In the genomic region with DNA sequence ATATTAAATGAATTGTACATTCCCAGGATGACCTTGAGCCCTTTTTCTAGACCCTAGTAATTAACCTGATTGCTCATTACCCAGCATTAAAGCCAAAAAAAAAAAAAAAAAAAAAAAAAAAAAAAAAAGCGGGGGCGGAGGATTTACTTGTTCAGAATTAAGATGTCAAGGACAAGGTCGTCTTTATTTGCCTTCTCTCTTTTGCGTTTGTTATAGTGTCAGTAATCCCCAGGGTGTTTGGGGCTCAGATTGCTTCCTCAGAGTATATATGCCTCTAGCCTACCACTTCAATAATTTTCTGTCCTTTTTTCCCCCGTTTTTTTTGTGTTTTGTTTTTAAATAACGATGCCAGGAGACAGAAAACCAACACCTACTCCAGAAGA, we compare ENCODE assay signal across 7 cellular contexts.
DNase-seq lines count a peak whose midpoint lies in the region; ATAC-seq and TF ChIP-seq lines count a peak whose summit lies in the region.

No MANE protein-coding gene starts in this region.

- H4K20me1 ChIP-seq in Loucy (ENCODE audit: insufficient read depth, low read length, poor library complexity, severe bottlenecking) = peaks cover 81% of the 10 kb centered on the region

- H2AFZ ChIP-seq in Loucy (ENCODE audit: low read length) = no peak overlapping the region

- TF ChIP-seq EP300 in esophagus muscularis mucosa (IDR thresholded peaks at IDR 0.05) = no peak
- TF ChIP-seq EP300 in upper lobe of left lung (IDR thresholded peaks at IDR 0.05) = no peak

- H3K4me2 ChIP-seq in Loucy (ENCODE audit: low read depth, low read length, poor library complexity, severe bottlenecking) = peak overlapping the region; percentile 65

- H3K4me1 ChIP-seq in Loucy (ENCODE audit: insufficient read depth, low read length, poor library complexity, severe bottlenecking) = peaks cover 43% of the 10 kb centered on the region
- H3K4me1 ChIP-seq in esophagus muscularis mucosa = peaks cover 64 to 95% (median 88%) of the 10 kb centered on the region in 4 donors
- peaks cover 43 to 68% (median 52%) of the 10 kb centered on the region in 4 donors for H3K4me1 ChIP-seq in upper lobe of left lung

- H3K9ac ChIP-seq in Loucy (ENCODE audit: low read depth, low read length, poor library complexity, severe bottlenecking) = peak overlapping the region; percentile 8

- H3K9me2 ChIP-seq in Loucy (replicated peaks; ENCODE audit: low read depth, low read length) = no peaks in the 10 kb centered on the region

- H3K36me3 ChIP-seq in Loucy (ENCODE audit: insufficient read depth, low read length) (peaks cover 4% of the 10 kb centered on the region; the same call in 1 of the 2 replicates), esophagus muscularis mucosa (no peaks in the 10 kb centered on the region), upper lobe of left lung (no peaks in the 10 kb centered on the region)

- 9% methylated on average over 6 of the region's 6 CpGs for WGBS in esophagus muscularis mucosa
- whole genome bisulfite sequencing in upper lobe of left lung, 2 donors = 25 to 26% methylated on average over 6 of the region's 6 CpGs

- ATAC-seq in GM18519 (IDR thresholded peaks at IDR 0.05; ENCODE audit: low FRiP score, unreplicated experiment) = peak; percentile 21
- peak; percentile 30 for ATAC-seq in GM21717 (IDR thresholded peaks at IDR 0.05; ENCODE audit: unreplicated experiment)
- ATAC-seq in upper lobe of left lung (ENCODE audit: low FRiP score in 2 of 2) = peak in 1 of 2 donors; percentile 27

- H3K27ac ChIP-seq in esophagus muscularis mucosa (replicated peaks in 1 of 4) (peak overlapping the region; percentile 55 to 73 (median 64)), upper lobe of left lung (peak overlapping the region in 3 of 4 donors; percentile 32 to 74 (median 54))

- peaks cover 90% of the 10 kb centered on the region for H3K79me2 ChIP-seq in Loucy (ENCODE audit: insufficient read depth, low read length)

- TF ChIP-seq POLR2A in esophagus muscularis mucosa (IDR thresholded peaks at IDR 0.05; ENCODE audit: low read depth) (no peak), upper lobe of left lung (IDR thresholded peaks at IDR 0.05) (no peak)

- in situ Hi-C loops in KBM-7 (cut with MboI; ENCODE audit: low pct_unique_long_range_greater_than_20kb, low sequenced_read_pairs) = no loop called here

- H3K9me3 ChIP-seq in Loucy (ENCODE audit: insufficient read depth, low read depth, low read length) = no peaks in the 10 kb centered on the region
- no peaks in the 10 kb centered on the region for H3K9me3 ChIP-seq in esophagus muscularis mucosa
- H3K9me3 ChIP-seq in upper lobe of left lung = no peaks in the 10 kb centered on the region

- 0 out of 2 replicates have a peak, but pooled peaks cover 3% of the 10 kb centered on the region for H3F3A ChIP-seq in Loucy (ENCODE audit: low read depth)

- DNase-seq in esophagus muscularis mucosa (ENCODE audit: extremely low spot score) (no peak), upper lobe of left lung (no peak), GM10266 (ENCODE audit: extremely low spot score) (no peak), KBM-7 (no peak)

- intact Hi-C loops in esophagus muscularis mucosa (cut with DNase I) = no loop called here

- H3K27me3 ChIP-seq in Loucy (ENCODE audit: insufficient read depth, low read length, poor library complexity, severe bottlenecking) = no peaks in the 10 kb centered on the region
- no peaks in the 10 kb centered on the region for H3K27me3 ChIP-seq in esophagus muscularis mucosa
- H3K27me3 ChIP-seq in upper lobe of left lung = no peaks in the 10 kb centered on the region

- TF ChIP-seq CTCF in Loucy (conservative IDR thresholded peaks at IDR 0.05; ENCODE audit: low read length) = no peak
- no peak for TF ChIP-seq CTCF in esophagus muscularis mucosa (IDR thresholded peaks at IDR 0.05)
- no peak for TF ChIP-seq CTCF in upper lobe of left lung (IDR thresholded peaks at IDR 0.05)
- no peak for TF ChIP-seq CTCF in GM10266 (IDR thresholded peaks at IDR 0.05; ENCODE audit: control insufficient read depth, insufficient read depth, low read depth, missing control alignments)

- H3K4me3 ChIP-seq in Loucy (ENCODE audit: low read length, poor library complexity, severe bottlenecking) = peak overlapping the region; percentile 50
- H3K4me3 ChIP-seq in esophagus muscularis mucosa = peak overlapping the region in 2 of 4 donors; percentile 11 to 13
- H3K4me3 ChIP-seq in upper lobe of left lung = no peak overlapping the region
